ENCODE assay signal across 19 cellular contexts in the genomic region with DNA sequence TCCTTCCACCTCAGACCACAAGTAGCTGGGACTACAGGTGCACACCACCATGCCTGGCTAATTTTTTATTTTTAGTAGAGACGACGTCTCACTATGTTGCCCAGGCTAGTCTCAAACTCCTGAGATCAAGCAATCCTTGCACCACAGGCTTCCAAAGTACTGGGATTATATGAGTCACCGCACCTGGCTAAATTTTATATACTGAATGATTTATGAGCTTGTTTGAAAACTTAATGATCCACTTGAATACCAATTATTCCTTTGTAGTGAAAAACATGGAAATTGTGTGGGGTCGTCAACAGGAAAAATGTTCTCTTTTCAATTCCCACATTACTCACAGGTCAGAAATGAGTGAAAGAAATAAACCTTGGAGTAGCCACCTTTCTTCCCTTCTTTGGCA. TPM values are rescaled to one million over a fixed set of nuclear protein-coding genes. Genes with fewer than 3 reads are reported as not detected.
"Had no signal": no experiment of that assay in that cellular context is flagged by ENCODE, and none has a peak within 500 bp of the region (broad histone marks: within the 10 kb centered on the region; RNA-seq: fewer than 3 reads in every experiment).

No MANE protein-coding gene starts in this region.

- ATAC-seq: activated naive CD4-positive, alpha-beta T cell treated with anti-CD3 and anti-CD28 coated beads, Interleukin-2, amount 50 U/mL, for 72 hours; gastroesophageal sphincter; heart left ventricle; left ventricle myocardium superior; naive thymus-derived CD4-positive, alpha-beta T cell had no signal

- H3K36me3 ChIP-seq: gastroesophageal sphincter, heart left ventricle, neural progenitor cell, right atrium auricular region, suprapubic skin, vagina had no signal

- H3K4me3 ChIP-seq: gastroesophageal sphincter, heart left ventricle, neural progenitor cell, right atrium auricular region, suprapubic skin, vagina had no signal

- H3K27me3 ChIP-seq: heart left ventricle, neural progenitor cell, right atrium auricular region, suprapubic skin, vagina had no signal

- DNase-seq: activated B cell treated with CpG ODN at 0.5 μM for 24 hours; activated CD4-positive, alpha-beta memory T cell treated with anti-CD3 and anti-CD28 coated beads for 36 hours; activated CD4-positive, alpha-beta T cell treated with anti-CD3 and anti-CD28 coated beads for 4 hours; activated gamma-delta T cell treated with Interleukin-2 at 50 U/mL for 16 hours; activated T-cell treated with anti-CD3 and anti-CD28 coated beads for 4 hours; cerebellar nuclear complex; effector CD4-positive, alpha-beta T cell; heart left ventricle; left ventricle myocardium superior; naive thymus-derived CD4-positive, alpha-beta T cell; stimulated activated CD4-positive, alpha-beta T cell treated with anti-CD3 and anti-CD28 coated beads, Interleukin-12 subunit alpha, Interleukin-12 subunit beta, amount 100 ng/mL, for 4 hours; stimulated activated CD4-positive, alpha-beta T cell treated with anti-CD3 and anti-CD28 coated beads, Interleukin-1b, Interleukin-23, amount 100 ng/mL, for 48 hours; trophoblast cell had no signal

- H3K4me1 ChIP-seq: gastroesophageal sphincter, heart left ventricle, right atrium auricular region, suprapubic skin, vagina had no signal

- H3K9me3 ChIP-seq: gastroesophageal sphincter, heart left ventricle, right atrium auricular region, suprapubic skin, vagina had no signal

- H3K4me2 ChIP-seq: neural progenitor cell had no signal

- H3K27ac ChIP-seq: gastroesophageal sphincter, heart left ventricle, neural progenitor cell, right atrium auricular region, suprapubic skin, vagina had no signal

RNA-seq across cellular contexts. Expression of gene RAPGEF5, which starts 31.3 kb away (rescaled TPM):
- polyA plus RNA-seq: naive thymus-derived CD4-positive, alpha-beta T cell had no signal
